ENCODE assay signal across 27 cellular contexts in genomic region chr11:5663511-5663910, GRCh38.
"Had no signal": no experiment of that assay in that cellular context is flagged by ENCODE, and none has a peak within 500 bp of the region (broad histone marks: within the 10 kb centered on the region; RNA-seq: fewer than 3 reads in every experiment).

No MANE protein-coding gene starts in this region.

- H3K4me1 ChIP-seq: left lung, pancreas, prostate gland, sigmoid colon, spleen, suprapubic skin, tibial artery, upper lobe of right lung had no signal

- DNase-seq: hypothalamus; immature natural killer cell; kidney; left colon; left lung; lower lobe of right lung; mammary epithelial cell; mesenchymal stem cell; naive thymus-derived CD8-positive, alpha-beta T cell; nucleus accumbens; pancreas; posterior cingulate gyrus; retina; right cardiac atrium; sigmoid colon; small intestine; spleen; stimulated activated CD4-positive, alpha-beta T cell treated with anti-CD3 and anti-CD28 coated beads, Interleukin-4, amount 100 ng/mL, for 24 hours; stimulated activated naive CD4-positive, alpha-beta T cell; tibial artery; trophoblast cell; upper lobe of right lung had no signal

- ATAC-seq: left colon; left lung; lower lobe of right lung; naive thymus-derived CD8-positive, alpha-beta T cell; pancreas; right cardiac atrium; stimulated activated effector memory CD8-positive, alpha-beta T cell treated with anti-CD3 and anti-CD28 coated beads, Interleukin-12 subunit alpha, Interleukin-12 subunit beta, amount 100 ng/mL, for 72 hours; upper lobe of right lung had no signal

- FAIRE-seq: kidney, pancreas, small intestine, urothelium cell line had no signal

- H3K36me3 ChIP-seq: prostate gland had no signal

- H3K9me3 ChIP-seq: left lung, lower lobe of right lung, pancreas, prostate gland, sigmoid colon, suprapubic skin, thoracic aorta, tibial artery, upper lobe of right lung had no signal

- H3K27me3 ChIP-seq: left lung, pancreas, sigmoid colon, spleen, suprapubic skin, tibial artery, upper lobe of right lung had no signal

- H3K27ac ChIP-seq: left lung, lower lobe of right lung, pancreas, prostate gland, sigmoid colon, spleen, suprapubic skin, thoracic aorta, tibial artery, upper lobe of right lung had no signal

- H3K4me3 ChIP-seq: left lung, lower lobe of right lung, pancreas, prostate gland, sigmoid colon, spleen, suprapubic skin, thoracic aorta, tibial artery, upper lobe of right lung had no signal
